In the genomic region with DNA sequence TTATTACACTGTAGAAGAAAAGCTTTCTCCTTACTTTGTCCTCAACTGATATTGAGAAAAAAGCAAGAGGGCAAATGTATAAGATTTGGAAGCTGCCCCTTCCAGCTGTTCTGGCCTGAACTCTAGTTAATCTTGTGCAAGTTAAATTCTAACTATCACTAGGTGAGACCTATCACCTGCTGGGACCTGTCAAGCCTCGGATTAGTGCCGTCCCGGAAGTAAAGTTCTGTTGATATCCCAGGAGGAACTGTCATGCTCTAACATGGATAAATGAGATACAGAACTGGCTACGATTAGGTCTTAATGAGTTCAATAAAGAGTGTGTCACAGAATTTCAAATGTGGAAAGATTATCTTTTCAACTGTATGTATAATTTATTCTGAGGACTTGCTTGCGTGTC, we compare ENCODE assay signal across 10 cellular contexts. TPM values are rescaled to one million over a fixed set of nuclear protein-coding genes. Genes with fewer than 3 reads are reported as not detected.
DNase-seq lines count a peak whose midpoint lies in the region; ATAC-seq lines count a peak whose summit lies in the region.
"Had no signal": no experiment of that assay in that cellular context is flagged by ENCODE, and none has a peak within 500 bp of the region (broad histone marks: within the 10 kb centered on the region; RNA-seq: fewer than 3 reads in every experiment).

No MANE protein-coding gene starts in this region.

- H3K27me3 ChIP-seq in ACC112 (ENCODE audit: insufficient read depth, low read length) = no peaks in the 10 kb centered on the region
- no peaks in the 10 kb centered on the region for H3K27me3 ChIP-seq in Karpas-422 (ENCODE audit: low read length)
- no peaks in the 10 kb centered on the region for H3K27me3 ChIP-seq in effector memory CD4-positive, alpha-beta T cell (replicated peaks; ENCODE audit: control insufficient read depth, insufficient read depth, low read length, poor library complexity, severe bottlenecking)
- H3K27me3 ChIP-seq in muscle layer of duodenum (ENCODE audit: low read depth, low read length) = no peaks in the 10 kb centered on the region

- H2AFZ ChIP-seq in ACC112 (ENCODE audit: low read length, unreplicated experiment) (no peak overlapping the region), Karpas-422 (ENCODE audit: low read length) (no peak overlapping the region)

- no peak for ATAC-seq in GM19023 (IDR thresholded peaks at IDR 0.05; ENCODE audit: unreplicated experiment)

- H3K4me1 ChIP-seq in ACC112 (ENCODE audit: control insufficient read depth, insufficient read depth, low read length, unreplicated experiment) = peaks cover 16% of the 10 kb centered on the region
- H3K4me1 ChIP-seq in Karpas-422 (ENCODE audit: low read length) = peaks cover 44% of the 10 kb centered on the region
- peaks cover 11% of the 10 kb centered on the region for H3K4me1 ChIP-seq in effector memory CD4-positive, alpha-beta T cell (ENCODE audit: control insufficient read depth, insufficient read depth, low read length, poor library complexity, severe bottlenecking)
- peaks cover 7% of the 10 kb centered on the region in 2 donors for H3K4me1 ChIP-seq in muscle layer of duodenum (ENCODE audit: control insufficient read depth in 1 of 2, insufficient read depth in 2 of 2, low read length in 2 of 2)

- H3K9me3 ChIP-seq in Karpas-422 (ENCODE audit: low read length) = no peaks in the 10 kb centered on the region
- H3K9me3 ChIP-seq in effector memory CD4-positive, alpha-beta T cell (ENCODE audit: control insufficient read depth, low read length) = no peaks in the 10 kb centered on the region
- no peaks in the 10 kb centered on the region for H3K9me3 ChIP-seq in muscle layer of duodenum (ENCODE audit: control insufficient read depth in 1 of 2, low read length in 2 of 2)

- H4K20me1 ChIP-seq in Karpas-422 (ENCODE audit: insufficient read depth, low read depth, low read length) = no peaks in the 10 kb centered on the region

- H3K9ac ChIP-seq in Karpas-422 (ENCODE audit: low read length) = peak overlapping the region; percentile 77

- H3K79me2 ChIP-seq in ACC112 (ENCODE audit: control insufficient read depth, insufficient read depth, low read length, unreplicated experiment) = peaks cover 41% of the 10 kb centered on the region
- no peaks in the 10 kb centered on the region for H3K79me2 ChIP-seq in Karpas-422 (ENCODE audit: low read length)

- peak overlapping the region; percentile 88 for H3K4me2 ChIP-seq in Karpas-422 (ENCODE audit: low read depth, low read length, poor library complexity, severe bottlenecking)

- H3K36me3 ChIP-seq in ACC112 (ENCODE audit: insufficient read depth, low read length) (no peaks in the 10 kb centered on the region), Karpas-422 (ENCODE audit: insufficient read depth, low read length) (no peaks in the 10 kb centered on the region), muscle layer of duodenum (ENCODE audit: control insufficient read depth in 1 of 2, insufficient read depth in 2 of 2, low read length in 2 of 2) (no peaks in the 10 kb centered on the region)
- no peaks in the 10 kb centered on the region for H3K36me3 ChIP-seq in effector memory CD4-positive, alpha-beta T cell (ENCODE audit: control insufficient read depth, insufficient read depth, low read length)

- no peaks in the 10 kb centered on the region for H3K9me2 ChIP-seq in Karpas-422 (replicated peaks; ENCODE audit: insufficient read depth, low read length)

- H3K4me3 ChIP-seq in ACC112 (ENCODE audit: low read depth, low read length) = peak overlapping the region; percentile 87
- peak overlapping the region; percentile 75 for H3K4me3 ChIP-seq in Karpas-422 (ENCODE audit: low read length)
- peak overlapping the region; percentile 46 for H3K4me3 ChIP-seq in effector memory CD4-positive, alpha-beta T cell (ENCODE audit: insufficient read depth, low read depth, low read length, poor library complexity, severe bottlenecking)
- peak overlapping the region; percentile 71 to 91 for H3K4me3 ChIP-seq in muscle layer of duodenum (ENCODE audit: low read depth in 1 of 2, low read length in 2 of 2)

- DNase-seq in Karpas-422 = no peak
- no peak for DNase-seq in effector memory CD4-positive, alpha-beta T cell
- DNase-seq in activated CD4-positive, alpha-beta T cell treated with anti-CD3 and anti-CD28 coated beads for 48 hours = no peak
- DNase-seq in OCI-M2 (lab: John Stamatoyannopoulos, UW; ENCODE audit: unreplicated experiment) = no peak
- DNase-seq in COR-L47 (lab: John Stamatoyannopoulos, UW) = no peak
- DNase-seq: activated CD4-positive, alpha-beta T cell treated with anti-CD3 and anti-CD28 coated beads for 1 hour; NCI-H446 treated with DMSO at 0.1 percent for 48 hours had no signal

- H3K27ac ChIP-seq in ACC112 (ENCODE audit: low read depth, low read length) = peak overlapping the region; percentile 50
- no peak overlapping the region for H3K27ac ChIP-seq in Karpas-422 (ENCODE audit: low read length)
- peak overlapping the region; percentile 85 for H3K27ac ChIP-seq in effector memory CD4-positive, alpha-beta T cell (ENCODE audit: insufficient read depth, low read length, poor library complexity, severe bottlenecking)
- H3K27ac ChIP-seq in muscle layer of duodenum (ENCODE audit: low read length) = peak overlapping the region; percentile 94

RNA-seq across cellular contexts. Expression of a gene that starts 1.2 kb away (rescaled TPM):
- total RNA-seq in Karpas-422 (2014; rRNA removed; shearing (Covaris generic); ENCODE audit: low replicate concordance) = 4.2 and 11.1 TPM in 2 replicates
